18 cellular contexts compared by ENCODE assay signal in the genomic region with DNA sequence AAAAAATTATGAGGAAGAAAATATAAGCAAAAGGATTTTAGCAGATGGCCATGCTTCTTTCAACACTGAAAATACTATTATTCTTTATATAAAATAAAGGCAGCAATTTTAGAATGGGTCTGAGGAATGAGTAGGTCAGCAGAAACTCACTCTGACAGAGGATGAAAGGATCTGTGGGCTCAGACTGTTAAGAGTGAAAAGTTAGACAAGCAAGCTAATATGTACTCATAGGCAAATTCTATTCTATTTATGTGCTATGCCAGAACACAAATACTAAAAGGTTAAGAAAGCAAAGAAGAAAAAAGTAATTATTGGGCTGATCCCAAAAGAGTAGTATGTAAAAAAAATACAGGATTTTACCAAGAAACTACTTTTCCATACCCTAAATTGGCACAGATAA.
"Had no signal": no experiment of that assay in that cellular context is flagged by ENCODE, and none has a peak within 500 bp of the region (broad histone marks: within the 10 kb centered on the region; RNA-seq: fewer than 3 reads in every experiment).

No MANE protein-coding gene starts in this region.

- H3K4me3 ChIP-seq: tibial nerve, vagina had no signal

- H3K9me3 ChIP-seq: neutrophil, tibial nerve, vagina had no signal

- H3K27me3 ChIP-seq: neutrophil, tibial nerve, vagina had no signal

- H3K36me3 Mint-ChIP-seq: natural killer cell had no signal

- H3K27ac Mint-ChIP-seq: activated T-helper 17 cell treated with anti-CD3 and anti-CD28 coated beads, Interleukin-2, amount 50 U/mL, for 72 hours; memory B cell; stimulated activated naive B cell treated with anti-CD40 and anti-IgM and Interleukin-4, amounts not matched to agents 10 μg/mL and 1 μg/mL and 100 μg/mL, for 72 hours had no signal

- H3K9me3 Mint-ChIP-seq: activated T-helper 17 cell treated with anti-CD3 and anti-CD28 coated beads, Interleukin-2, amount 50 U/mL, for 72 hours; effector memory CD8-positive, alpha-beta T cell; natural killer cell had no signal

- H3K27ac ChIP-seq: epithelial cell of prostate, neutrophil, tibial nerve, vagina, VCaP had no signal

- ATAC-seq: activated T-helper 17 cell treated with anti-CD3 and anti-CD28 coated beads, Interleukin-2, amount 50 U/mL, for 72 hours; effector memory CD8-positive, alpha-beta T cell; left ventricle myocardium superior; natural killer cell; stimulated activated naive B cell treated with anti-CD40 and anti-IgM and Interleukin-4, amounts not matched to agents 10 μg/mL and 1 μg/mL and 100 μg/mL, for 72 hours had no signal

- H3K4me3 Mint-ChIP-seq: activated T-helper 17 cell treated with anti-CD3 and anti-CD28 coated beads, Interleukin-2, amount 50 U/mL, for 72 hours; effector memory CD8-positive, alpha-beta T cell; memory B cell; natural killer cell; stimulated activated naive B cell treated with anti-CD40 and anti-IgM and Interleukin-4, amounts not matched to agents 10 μg/mL and 1 μg/mL and 100 μg/mL, for 72 hours had no signal

- DNase-seq: activated CD4-positive, alpha-beta T cell treated with anti-CD3 and anti-CD28 coated beads, Interleukin-2, amount 50 U/mL, for 48 hours; activated naive CD4-positive, alpha-beta T cell treated with Interleukin-2 at 50 U/mL for 16 hours; dermis blood vessel endothelial cell; effector memory CD8-positive, alpha-beta T cell; foreskin melanocyte; head of caudate nucleus; kidney glomerular epithelial cell; left ventricle myocardium superior; natural killer cell; stimulated activated CD4-positive, alpha-beta T cell treated with anti-CD3 and anti-CD28 coated beads, Interleukin-2, amount 100 ng/mL, for 48 hours; stimulated activated naive B cell treated with anti-CD40 and anti-IgM and Interleukin-4, amounts not matched to agents 10 μg/mL and 1 μg/mL and 100 μg/mL, for 72 hours had no signal

- H3K36me3 ChIP-seq: neutrophil, vagina had no signal
